1 cellular context compared by ENCODE assay signal in the genomic region with DNA sequence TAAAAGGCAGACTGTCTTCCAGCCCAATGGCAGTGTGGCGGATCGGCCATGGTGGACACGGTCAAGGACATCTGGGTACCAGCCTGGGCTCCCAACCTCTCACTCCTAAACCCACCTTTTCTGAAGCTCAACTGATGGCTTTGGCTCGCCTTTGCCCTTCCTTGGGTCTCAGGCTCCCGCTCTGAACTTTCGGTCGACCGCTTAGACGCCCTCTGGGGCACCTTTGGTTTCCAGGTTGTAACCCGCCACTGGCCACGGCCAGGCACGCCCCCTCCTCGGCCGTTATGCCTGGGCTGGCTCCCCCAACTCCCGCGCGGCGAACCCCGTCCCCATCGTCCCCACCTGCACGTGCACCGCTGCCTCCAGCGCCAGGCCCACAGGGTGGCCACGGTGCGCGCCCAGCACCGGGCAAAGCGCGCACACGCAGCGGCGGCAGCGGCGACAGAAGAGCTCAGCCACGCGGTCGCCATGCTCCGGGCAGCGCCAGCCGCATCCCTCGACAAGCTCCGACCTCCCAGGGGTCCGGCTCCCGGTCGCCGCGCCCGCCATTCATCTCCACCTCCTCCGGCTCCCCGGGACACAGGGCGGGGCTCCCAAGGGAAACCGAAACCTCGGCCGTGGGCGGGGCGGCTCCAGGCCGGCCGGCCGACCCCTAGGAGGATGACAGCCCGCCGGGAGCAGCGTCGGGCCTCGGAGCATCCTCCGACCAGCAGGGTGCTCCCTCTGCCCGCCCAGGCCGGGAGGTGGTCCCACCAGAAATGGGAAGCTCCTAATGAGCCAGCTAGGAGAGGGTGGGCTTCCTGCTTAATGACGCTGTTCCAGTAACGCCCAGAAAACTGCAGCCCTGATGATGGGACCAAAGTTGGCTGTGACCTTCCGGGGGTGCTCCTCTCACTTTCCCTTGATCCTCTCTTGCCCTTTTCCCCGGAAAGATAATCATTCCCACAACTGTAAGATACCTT.
TF ChIP-seq lines count a peak whose summit lies in the region.

A gene with protein sequence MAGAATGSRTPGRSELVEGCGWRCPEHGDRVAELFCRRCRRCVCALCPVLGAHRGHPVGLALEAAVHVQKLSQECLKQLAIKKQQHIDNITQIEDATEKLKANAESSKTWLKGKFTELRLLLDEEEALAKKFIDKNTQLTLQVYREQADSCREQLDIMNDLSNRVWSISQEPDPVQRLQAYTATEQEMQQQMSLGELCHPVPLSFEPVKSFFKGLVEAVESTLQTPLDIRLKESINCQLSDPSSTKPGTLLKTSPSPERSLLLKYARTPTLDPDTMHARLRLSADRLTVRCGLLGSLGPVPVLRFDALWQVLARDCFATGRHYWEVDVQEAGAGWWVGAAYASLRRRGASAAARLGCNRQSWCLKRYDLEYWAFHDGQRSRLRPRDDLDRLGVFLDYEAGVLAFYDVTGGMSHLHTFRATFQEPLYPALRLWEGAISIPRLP (minus strand): TSS at position 583 of the 962 bp plus-strand sequence. CDS start 34 bp downstream, at position 549.

TF ChIP-seq in HEK293, 187 proteins besides CTCF, POLR2A, EP300 and RAD21 (continued from another document and continues in another):
- TF ChIP-seq ZNF366 (tag by site-specific recombination; conservative IDR thresholded peaks at IDR 0.05) (no peak; the same call in 1 of the 2 replicates), ZNF623 (tag by site-specific recombination; IDR thresholded peaks at IDR 0.05) (no peak), ZNF555 (tag by site-specific recombination; conservative IDR thresholded peaks at IDR 0.05) (no peak), ZNF843 (tag by site-specific recombination; IDR thresholded peaks at IDR 0.05) (no peak), ZNF266 (tag by site-specific recombination; IDR thresholded peaks at IDR 0.05; ENCODE audit: low read depth) (no peak), ZNF610 (tag by site-specific recombination; IDR thresholded peaks at IDR 0.05; ENCODE audit: borderline replicate concordance) (no peak), ZNF560 (tag by site-specific recombination; IDR thresholded peaks at IDR 0.05; ENCODE audit: borderline replicate concordance) (no peak), EGR2 (tag by site-specific recombination; IDR thresholded peaks at IDR 0.05; ENCODE audit: low read depth) (0 out of 2 replicates have a peak, but pooled peaks have one; percentile 27), KLF17 (tag by site-specific recombination; IDR thresholded peaks at IDR 0.05) (peak; percentile 32), ZSCAN5A (tag by site-specific recombination; IDR thresholded peaks at IDR 0.05) (no peak), ZFP41 (tag by site-specific recombination; IDR thresholded peaks at IDR 0.05; ENCODE audit: borderline replicate concordance) (no peak), ZNF701 (tag by site-specific recombination; IDR thresholded peaks at IDR 0.05) (no peak), ZNF416 (tag by site-specific recombination; IDR thresholded peaks at IDR 0.05) (no peak), ZNF514 (tag by site-specific recombination; IDR thresholded peaks at IDR 0.05) (no peak), ZNF174 (tag by site-specific recombination; IDR thresholded peaks at IDR 0.05) (no peak), ZSCAN4 (tag by site-specific recombination; IDR thresholded peaks at IDR 0.05) (no peak), ZNF223 (tag by site-specific recombination; IDR thresholded peaks at IDR 0.05) (no peak), MZF1 (tag by site-specific recombination; IDR thresholded peaks at IDR 0.05; ENCODE audit: borderline replicate concordance) (no peak), ZBTB1 (tag by site-specific recombination; IDR thresholded peaks at IDR 0.05) (no peak), MEIS1 (CRISPR knock-in tag; IDR thresholded peaks at IDR 0.05; ENCODE audit: borderline replicate concordance) (no peak), ZNF521 (tag by site-specific recombination; IDR thresholded peaks at IDR 0.05) (no peak), ZNF658 (tag by site-specific recombination; IDR thresholded peaks at IDR 0.05) (no peak), ZNF596 (tag by site-specific recombination; IDR thresholded peaks at IDR 0.05) (no peak), ZBTB26 (tag by site-specific recombination; optimal IDR thresholded peaks at IDR 0.05) (peak; percentile 95), ZNF48 (tag by site-specific recombination; IDR thresholded peaks at IDR 0.05) (no peak)
- TF ChIP-seq, protein P1, sequence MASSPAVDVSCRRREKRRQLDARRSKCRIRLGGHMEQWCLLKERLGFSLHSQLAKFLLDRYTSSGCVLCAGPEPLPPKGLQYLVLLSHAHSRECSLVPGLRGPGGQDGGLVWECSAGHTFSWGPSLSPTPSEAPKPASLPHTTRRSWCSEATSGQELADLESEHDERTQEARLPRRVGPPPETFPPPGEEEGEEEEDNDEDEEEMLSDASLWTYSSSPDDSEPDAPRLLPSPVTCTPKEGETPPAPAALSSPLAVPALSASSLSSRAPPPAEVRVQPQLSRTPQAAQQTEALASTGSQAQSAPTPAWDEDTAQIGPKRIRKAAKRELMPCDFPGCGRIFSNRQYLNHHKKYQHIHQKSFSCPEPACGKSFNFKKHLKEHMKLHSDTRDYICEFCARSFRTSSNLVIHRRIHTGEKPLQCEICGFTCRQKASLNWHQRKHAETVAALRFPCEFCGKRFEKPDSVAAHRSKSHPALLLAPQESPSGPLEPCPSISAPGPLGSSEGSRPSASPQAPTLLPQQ (tag by site-specific recombination; IDR thresholded peaks at IDR 0.05), result peak; percentile 92
- TF ChIP-seq, protein P2, sequence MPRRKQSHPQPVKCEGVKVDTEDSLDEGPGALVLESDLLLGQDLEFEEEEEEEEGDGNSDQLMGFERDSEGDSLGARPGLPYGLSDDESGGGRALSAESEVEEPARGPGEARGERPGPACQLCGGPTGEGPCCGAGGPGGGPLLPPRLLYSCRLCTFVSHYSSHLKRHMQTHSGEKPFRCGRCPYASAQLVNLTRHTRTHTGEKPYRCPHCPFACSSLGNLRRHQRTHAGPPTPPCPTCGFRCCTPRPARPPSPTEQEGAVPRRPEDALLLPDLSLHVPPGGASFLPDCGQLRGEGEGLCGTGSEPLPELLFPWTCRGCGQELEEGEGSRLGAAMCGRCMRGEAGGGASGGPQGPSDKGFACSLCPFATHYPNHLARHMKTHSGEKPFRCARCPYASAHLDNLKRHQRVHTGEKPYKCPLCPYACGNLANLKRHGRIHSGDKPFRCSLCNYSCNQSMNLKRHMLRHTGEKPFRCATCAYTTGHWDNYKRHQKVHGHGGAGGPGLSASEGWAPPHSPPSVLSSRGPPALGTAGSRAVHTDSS (tag by site-specific recombination; IDR thresholded peaks at IDR 0.05), result no peak
- TF ChIP-seq, protein P3, sequence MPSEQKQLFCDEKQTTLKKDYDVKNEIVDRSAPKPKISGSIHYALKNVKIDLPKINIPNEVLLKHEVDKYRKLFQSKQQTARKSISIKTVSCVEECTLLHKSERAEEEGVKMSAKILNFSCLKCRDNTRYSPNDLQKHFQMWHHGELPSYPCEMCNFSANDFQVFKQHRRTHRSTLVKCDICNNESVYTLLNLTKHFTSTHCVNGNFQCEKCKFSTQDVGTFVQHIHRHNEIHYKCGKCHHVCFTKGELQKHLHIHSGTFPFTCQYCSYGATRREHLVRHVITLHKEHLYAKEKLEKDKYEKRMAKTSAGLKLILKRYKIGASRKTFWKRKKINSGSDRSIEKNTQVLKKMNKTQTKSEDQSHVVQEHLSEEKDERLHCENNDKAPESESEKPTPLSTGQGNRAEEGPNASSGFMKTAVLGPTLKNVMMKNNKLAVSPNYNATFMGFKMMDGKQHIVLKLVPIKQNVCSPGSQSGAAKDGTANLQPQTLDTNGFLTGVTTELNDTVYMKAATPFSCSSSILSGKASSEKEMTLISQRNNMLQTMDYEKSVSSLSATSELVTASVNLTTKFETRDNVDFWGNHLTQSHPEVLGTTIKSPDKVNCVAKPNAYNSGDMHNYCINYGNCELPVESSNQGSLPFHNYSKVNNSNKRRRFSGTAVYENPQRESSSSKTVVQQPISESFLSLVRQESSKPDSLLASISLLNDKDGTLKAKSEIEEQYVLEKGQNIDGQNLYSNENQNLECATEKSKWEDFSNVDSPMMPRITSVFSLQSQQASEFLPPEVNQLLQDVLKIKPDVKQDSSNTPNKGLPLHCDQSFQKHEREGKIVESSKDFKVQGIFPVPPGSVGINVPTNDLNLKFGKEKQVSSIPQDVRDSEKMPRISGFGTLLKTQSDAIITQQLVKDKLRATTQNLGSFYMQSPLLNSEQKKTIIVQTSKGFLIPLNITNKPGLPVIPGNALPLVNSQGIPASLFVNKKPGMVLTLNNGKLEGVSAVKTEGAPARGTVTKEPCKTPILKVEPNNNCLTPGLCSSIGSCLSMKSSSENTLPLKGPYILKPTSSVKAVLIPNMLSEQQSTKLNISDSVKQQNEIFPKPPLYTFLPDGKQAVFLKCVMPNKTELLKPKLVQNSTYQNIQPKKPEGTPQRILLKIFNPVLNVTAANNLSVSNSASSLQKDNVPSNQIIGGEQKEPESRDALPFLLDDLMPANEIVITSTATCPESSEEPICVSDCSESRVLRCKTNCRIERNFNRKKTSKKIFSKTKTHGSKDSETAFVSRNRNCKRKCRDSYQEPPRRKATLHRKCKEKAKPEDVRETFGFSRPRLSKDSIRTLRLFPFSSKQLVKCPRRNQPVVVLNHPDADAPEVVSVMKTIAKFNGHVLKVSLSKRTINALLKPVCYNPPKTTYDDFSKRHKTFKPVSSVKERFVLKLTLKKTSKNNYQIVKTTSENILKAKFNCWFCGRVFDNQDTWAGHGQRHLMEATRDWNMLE (tag by site-specific recombination; conservative IDR thresholded peaks at IDR 0.05; ENCODE audit: low read depth), result 0 out of 2 replicates have a peak, but pooled peaks have one; percentile 18
- TF ChIP-seq, protein P4, sequence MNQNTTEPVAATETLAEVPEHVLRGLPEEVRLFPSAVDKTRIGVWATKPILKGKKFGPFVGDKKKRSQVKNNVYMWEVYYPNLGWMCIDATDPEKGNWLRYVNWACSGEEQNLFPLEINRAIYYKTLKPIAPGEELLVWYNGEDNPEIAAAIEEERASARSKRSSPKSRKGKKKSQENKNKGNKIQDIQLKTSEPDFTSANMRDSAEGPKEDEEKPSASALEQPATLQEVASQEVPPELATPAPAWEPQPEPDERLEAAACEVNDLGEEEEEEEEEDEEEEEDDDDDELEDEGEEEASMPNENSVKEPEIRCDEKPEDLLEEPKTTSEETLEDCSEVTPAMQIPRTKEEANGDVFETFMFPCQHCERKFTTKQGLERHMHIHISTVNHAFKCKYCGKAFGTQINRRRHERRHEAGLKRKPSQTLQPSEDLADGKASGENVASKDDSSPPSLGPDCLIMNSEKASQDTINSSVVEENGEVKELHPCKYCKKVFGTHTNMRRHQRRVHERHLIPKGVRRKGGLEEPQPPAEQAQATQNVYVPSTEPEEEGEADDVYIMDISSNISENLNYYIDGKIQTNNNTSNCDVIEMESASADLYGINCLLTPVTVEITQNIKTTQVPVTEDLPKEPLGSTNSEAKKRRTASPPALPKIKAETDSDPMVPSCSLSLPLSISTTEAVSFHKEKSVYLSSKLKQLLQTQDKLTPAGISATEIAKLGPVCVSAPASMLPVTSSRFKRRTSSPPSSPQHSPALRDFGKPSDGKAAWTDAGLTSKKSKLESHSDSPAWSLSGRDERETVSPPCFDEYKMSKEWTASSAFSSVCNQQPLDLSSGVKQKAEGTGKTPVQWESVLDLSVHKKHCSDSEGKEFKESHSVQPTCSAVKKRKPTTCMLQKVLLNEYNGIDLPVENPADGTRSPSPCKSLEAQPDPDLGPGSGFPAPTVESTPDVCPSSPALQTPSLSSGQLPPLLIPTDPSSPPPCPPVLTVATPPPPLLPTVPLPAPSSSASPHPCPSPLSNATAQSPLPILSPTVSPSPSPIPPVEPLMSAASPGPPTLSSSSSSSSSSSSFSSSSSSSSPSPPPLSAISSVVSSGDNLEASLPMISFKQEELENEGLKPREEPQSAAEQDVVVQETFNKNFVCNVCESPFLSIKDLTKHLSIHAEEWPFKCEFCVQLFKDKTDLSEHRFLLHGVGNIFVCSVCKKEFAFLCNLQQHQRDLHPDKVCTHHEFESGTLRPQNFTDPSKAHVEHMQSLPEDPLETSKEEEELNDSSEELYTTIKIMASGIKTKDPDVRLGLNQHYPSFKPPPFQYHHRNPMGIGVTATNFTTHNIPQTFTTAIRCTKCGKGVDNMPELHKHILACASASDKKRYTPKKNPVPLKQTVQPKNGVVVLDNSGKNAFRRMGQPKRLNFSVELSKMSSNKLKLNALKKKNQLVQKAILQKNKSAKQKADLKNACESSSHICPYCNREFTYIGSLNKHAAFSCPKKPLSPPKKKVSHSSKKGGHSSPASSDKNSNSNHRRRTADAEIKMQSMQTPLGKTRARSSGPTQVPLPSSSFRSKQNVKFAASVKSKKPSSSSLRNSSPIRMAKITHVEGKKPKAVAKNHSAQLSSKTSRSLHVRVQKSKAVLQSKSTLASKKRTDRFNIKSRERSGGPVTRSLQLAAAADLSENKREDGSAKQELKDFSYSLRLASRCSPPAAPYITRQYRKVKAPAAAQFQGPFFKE (tag by site-specific recombination; IDR thresholded peaks at IDR 0.05; ENCODE audit: borderline replicate concordance), result no peak
